ENCODE assay signal across 28 cellular contexts in the genomic region with DNA sequence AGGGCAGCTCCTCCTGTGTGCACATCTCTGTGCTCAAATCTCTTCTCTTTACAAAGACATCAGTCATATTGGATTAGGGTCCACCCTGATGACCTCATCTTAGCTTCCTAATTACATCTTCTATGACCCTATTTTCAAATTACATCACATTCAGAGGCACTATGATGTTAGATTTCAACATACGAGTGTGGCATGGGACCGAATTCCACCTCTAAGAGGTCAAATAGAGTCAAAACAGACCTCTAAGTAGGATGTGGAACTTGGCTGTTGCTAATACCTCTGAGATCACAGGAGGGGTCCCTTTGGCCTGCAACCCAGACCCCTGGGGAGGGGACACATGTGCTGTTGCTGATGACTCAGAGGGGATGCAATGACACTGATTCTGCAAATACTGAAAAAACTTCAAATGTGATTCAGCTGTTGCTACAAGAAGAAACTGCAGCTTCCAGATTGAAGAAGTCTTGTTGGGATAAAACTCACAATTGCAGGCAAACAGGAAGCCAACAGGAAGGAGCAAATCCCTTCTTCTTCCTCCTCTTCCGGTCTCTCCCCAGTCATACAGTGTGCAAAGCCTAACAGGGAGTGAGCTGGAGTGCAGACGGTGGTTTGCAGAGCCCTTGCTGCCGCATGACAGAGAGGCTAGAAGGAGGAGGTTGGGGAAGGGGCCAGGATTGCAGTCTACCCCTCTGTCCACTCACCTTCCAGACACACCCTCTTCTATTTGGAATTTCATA.
DNase-seq lines count a peak whose midpoint lies in the region; ATAC-seq and TF ChIP-seq lines count a peak whose summit lies in the region.
"Had no signal": no experiment of that assay in that cellular context is flagged by ENCODE, and none has a peak within 500 bp of the region (broad histone marks: within the 10 kb centered on the region; RNA-seq: fewer than 3 reads in every experiment).

No MANE protein-coding gene starts in this region.

- DNase-seq in NOMO-1 treated with DMSO at 0.1 percent for 48 hours (lab: John Stamatoyannopoulos, UW; ENCODE audit: unreplicated experiment) (peak; percentile 8), NOMO-1 treated with dmso at 0.1 percent for 144 hours (lab: John Stamatoyannopoulos, UW; ENCODE audit: unreplicated experiment) (no peak), brain pericyte (ENCODE audit: low read depth, low spot score) (peak; percentile 92), foreskin fibroblast (peak; percentile 22 to 68), stromal cell of bone marrow (ENCODE audit: low read depth) (peak; percentile 45), kidney glomerular epithelial cell (lab: John Stamatoyannopoulos, UW) (no peak)
- DNase-seq: 8988T; activated CD4-positive, alpha-beta T cell treated with anti-CD3 and anti-CD28 coated beads, Interleukin-2, amount 50 U/mL, for 1 hour; activated CD8-positive, alpha-beta memory T cell treated with anti-CD3 and anti-CD28 coated beads, Interleukin-2, amount 50 U/mL, for 4 hours; activated effector memory CD4-positive, alpha-beta T cell treated with Interleukin-2 at 50 U/mL for 16 hours; DMS53; effector memory CD8-positive, alpha-beta T cell; foreskin keratinocyte; H9; kidney; MG63; naive thymus-derived CD8-positive, alpha-beta T cell; NCI-H2081; NCI-H524; SIG-M5; stimulated activated CD4-positive, alpha-beta T cell treated with anti-CD3 and anti-CD28 coated beads, Interleukin-4, amount 100 ng/mL, for 24 hours; stomach; T-helper 1 cell had no signal

- H3K4me3 ChIP-seq in foreskin fibroblast (ENCODE audit: low read depth in 1 of 2, low read length in 2 of 2), result no peak overlapping the region
- H3K4me3 ChIP-seq: GM12878, MG63, prostate gland, skin epidermis, stomach had no signal

- TF ChIP-seq CTCF in foreskin fibroblast (IDR thresholded peaks at IDR 0.05; ENCODE audit: low read depth, low read length), result no peak

- ATAC-seq in HG03039 (IDR thresholded peaks at IDR 0.05; ENCODE audit: unreplicated experiment), result no peak
- no peak for ATAC-seq in GM21737 (IDR thresholded peaks at IDR 0.05; ENCODE audit: unreplicated experiment)
- ATAC-seq: effector memory CD8-positive, alpha-beta T cell; foreskin keratinocyte; GM12878; naive thymus-derived CD8-positive, alpha-beta T cell had no signal

Comparison
In these comparisons a context has a peak if more than half of its experiments do, and no peak if none do; other contexts are left out.
1. DNase-seq: peak in NOMO-1 treated with DMSO at 0.1 percent for 48 hours (single experiment), brain pericyte (single experiment), foreskin fibroblast (2 of 2) and stromal cell of bone marrow (single experiment); none in NOMO-1 treated with dmso at 0.1 percent for 144 hours (single experiment) and kidney glomerular epithelial cell (single experiment).